8 cellular contexts compared by ENCODE assay signal in the genomic region with DNA sequence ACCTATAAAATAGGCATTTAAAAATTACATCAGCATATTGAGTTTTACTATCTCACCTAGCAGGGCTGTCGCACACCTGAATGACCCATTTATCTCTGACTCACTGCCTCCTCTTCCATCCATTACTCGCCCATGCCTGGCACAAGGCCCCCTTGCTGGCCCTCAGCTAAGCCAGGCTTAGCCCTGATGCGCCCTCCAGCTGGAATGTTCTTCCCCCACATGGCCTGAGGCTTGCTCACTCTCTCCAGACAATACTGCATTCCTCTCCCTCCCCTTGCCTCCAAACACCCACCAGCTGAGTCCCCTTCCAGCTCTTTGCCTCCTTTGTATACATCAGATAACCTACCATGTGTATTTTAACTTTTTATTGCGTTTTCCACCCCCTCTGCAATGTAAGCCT. TPM values are rescaled to one million over a fixed set of nuclear protein-coding genes. Genes with fewer than 3 reads are reported as not detected.
DNase-seq lines count a peak whose midpoint lies in the region; ATAC-seq and TF ChIP-seq lines count a peak whose summit lies in the region.

No MANE protein-coding gene starts in this region.

- H3K27me3 ChIP-seq in right lobe of liver: no peaks in the 10 kb centered on the region
- no peaks in the 10 kb centered on the region for H3K27me3 ChIP-seq in tibial nerve

- H3K9me3 Mint-ChIP-seq in activated CD4-positive, alpha-beta T cell treated with anti-CD3 and anti-CD28 coated beads for 36 hours (ENCODE audit: low read depth): no peaks in the 10 kb centered on the region

- TF ChIP-seq EP300 in tibial nerve (IDR thresholded peaks at IDR 0.05): peak in 1 of 2 donors; percentile 60

- H3K4me1 ChIP-seq in right lobe of liver (peaks cover 0 to 66% (median 31%) of the 10 kb centered on the region in 4 donors), tibial nerve (peaks cover 3 to 100% (median 84%) of the 10 kb centered on the region in 4 donors)

- ATAC-seq in activated CD4-positive, alpha-beta T cell treated with anti-CD3 and anti-CD28 coated beads for 36 hours: no peak
- peak in 1 of 4 donors; percentile 24 for ATAC-seq in right lobe of liver

- TF ChIP-seq CTCF in right lobe of liver (IDR thresholded peaks at IDR 0.05) (no peak), tibial nerve (IDR thresholded peaks at IDR 0.05) (no peak)

- H3K4me1 Mint-ChIP-seq in activated CD4-positive, alpha-beta T cell treated with anti-CD3 and anti-CD28 coated beads for 36 hours: peaks cover 72% of the 10 kb centered on the region

- 31% methylated on average over 3 of the region's 4 CpGs for WGBS in right lobe of liver (ENCODE audit: insufficient coverage, low coverage, low lambda C conversion rate, missing lambda C conversion rate)
- 31 to 35% methylated on average over 4 of the region's 4 CpGs for WGBS in tibial nerve, 2 donors

- CTCF ChIA-PET in activated CD4-positive, alpha-beta T cell treated with anti-CD3 and anti-CD28 coated beads for 36 hours (lab: Charles Lee): interaction anchor here (0.9 to 2.3 kb wide), 7 partner anchors 8 to 57 kb away, joined by 3 to 6 read pairs (median 4); no protein-coding TSS in a partner anchor

- no peak for DNase-seq in activated CD4-positive, alpha-beta T cell treated with anti-CD3 and anti-CD28 coated beads for 36 hours
- no peak for DNase-seq in activated CD4-positive, alpha-beta T cell treated with anti-CD3 and anti-CD28 coated beads, Interleukin-2, amount 50 U/mL, for 1 hour
- DNase-seq in amniotic epithelial cell (ENCODE audit: low read depth) (peak; percentile 92), right lobe of liver (peak in 1 of 3 donors; percentile 53), tibial nerve (ENCODE audit: low spot score in 2 of 2) (no peak), cerebellar nuclear complex (lab: John Stamatoyannopoulos, UW) (no peak), SKM-1 treated with dmso at 0.1 percent for 144 hours (lab: John Stamatoyannopoulos, UW; ENCODE audit: unreplicated experiment) (no peak)
- DNase-seq in activated CD8-positive, alpha-beta memory T cell treated with anti-CD3 and anti-CD28 coated beads for 24 hours: no peak

- peaks cover 18% of the 10 kb centered on the region for H3K36me3 Mint-ChIP-seq in activated CD4-positive, alpha-beta T cell treated with anti-CD3 and anti-CD28 coated beads for 36 hours (ENCODE audit: low read depth)

- intact Hi-C loops in activated CD4-positive, alpha-beta T cell treated with anti-CD3 and anti-CD28 coated beads for 36 hours (cut with DNase I, micrococcal nuclease): no loop called here
- intact Hi-C loops in right lobe of liver (cut with DNase I): no loop called here

- peak overlapping the region; percentile 6 for H3K27ac Mint-ChIP-seq in activated CD4-positive, alpha-beta T cell treated with anti-CD3 and anti-CD28 coated beads for 36 hours

- no peaks in the 10 kb centered on the region for H3K27me3 Mint-ChIP-seq in activated CD4-positive, alpha-beta T cell treated with anti-CD3 and anti-CD28 coated beads for 36 hours

- no peaks in the 10 kb centered on the region for H3K36me3 ChIP-seq in right lobe of liver
- H3K36me3 ChIP-seq in tibial nerve: peaks cover 0 to 7% (median 0%) of the 10 kb centered on the region in 3 donors

- H3K4me3 Mint-ChIP-seq in activated CD4-positive, alpha-beta T cell treated with anti-CD3 and anti-CD28 coated beads for 36 hours: no peak overlapping the region

- H3K4me3 ChIP-seq in right lobe of liver: no peak overlapping the region
- H3K4me3 ChIP-seq in tibial nerve: no peak overlapping the region

- POLR2A ChIA-PET in activated CD4-positive, alpha-beta T cell treated with anti-CD3 and anti-CD28 coated beads for 36 hours (lab: Charles Lee): interaction anchor here (0.6 kb wide), 1 partner anchor 15 kb away, joined by 3 read pairs; no protein-coding TSS in a partner anchor

- H3K9me3 ChIP-seq in right lobe of liver (no peaks in the 10 kb centered on the region), tibial nerve (no peaks in the 10 kb centered on the region)

- TF ChIP-seq POLR2A in right lobe of liver (IDR thresholded peaks at IDR 0.05) (no peak), tibial nerve (IDR thresholded peaks at IDR 0.05) (no peak)

- peak overlapping the region; percentile 10 to 79 (median 18) for H3K27ac ChIP-seq in right lobe of liver
- peak overlapping the region; percentile 94 to 98 (median 96) for H3K27ac ChIP-seq in tibial nerve

RNA-seq across cellular contexts. Expression of a gene that starts 7.2 kb away (rescaled TPM):
- total RNA-seq in activated CD4-positive, alpha-beta T cell treated with anti-CD3 and anti-CD28 coated beads for 36 hours: 1 to 10 TPM; 8.9 to 9.4 TPM
- total RNA-seq in right lobe of liver (10 to 100 TPM in 4 of 6 experiments, 1 to 10 TPM in 2; 8.9 to 19.2 (median 13.8) TPM), tibial nerve (100 to 1,000 TPM in 3 of 4 donors, 10 to 100 TPM in 1; 99.0 to 113 (median 105) TPM)

Comparison
In these comparisons a context has a peak if more than half of its experiments do, and no peak if none do; other contexts are left out.
1. RNA of a gene that starts 7.2 kb away (total RNA-seq): 99.0 to 113 TPM in tibial nerve; 8.9 to 19.2 TPM in right lobe of liver and 8.9 to 9.4 TPM in activated CD4-positive, alpha-beta T cell treated with anti-CD3 and anti-CD28 coated beads for 36 hours; every median in the first group is over 4 times any median in the second.